8 cellular contexts compared by ENCODE assay signal in genomic region chr16:89324056-89325010, GRCh38.
DNase-seq lines count a peak whose midpoint lies in the region; ATAC-seq and TF ChIP-seq lines count a peak whose summit lies in the region.

No MANE protein-coding gene starts in this region.

- no peak for TF ChIP-seq CTCF in mammary epithelial cell (conservative IDR thresholded peaks at IDR 0.05 in 1 of 2, IDR thresholded peaks at IDR 0.05 in 1 of 2; ENCODE audit: extremely low read depth in 1 of 2, insufficient read depth in 1 of 2, low read depth in 1 of 2, low read length in 2 of 2)

- peaks cover 73% of the 10 kb centered on the region for H3K4me1 ChIP-seq in mammary epithelial cell (ENCODE audit: insufficient read depth, low read length)

- no peak overlapping the region for H3K9ac ChIP-seq in mammary epithelial cell (ENCODE audit: insufficient read depth, low read length)

- peak in 1 of 10 donors; percentile 16 for DNase-seq in naive thymus-derived CD8-positive, alpha-beta T cell
- no peak for DNase-seq in HPDE6-E6E7 (ENCODE audit: extremely low spot score)
- no peak for DNase-seq in NCI-H2081 treated with DMSO at 0.1 percent for 48 hours (lab: John Stamatoyannopoulos, UW)
- no peak for DNase-seq in mesenteric fat pad (ENCODE audit: low spot score)
- no peak for DNase-seq in mammary epithelial cell

- no peak overlapping the region for H3K27ac ChIP-seq in mammary epithelial cell (ENCODE audit: insufficient read depth, low read depth, low read length)

- intact Hi-C loops in mammary epithelial cell (cut with micrococcal nuclease): no loop called here

- peak overlapping the region; percentile 63 for H3K4me3 Mint-ChIP-seq in activated naive CD8-positive, alpha-beta T cell
- peak overlapping the region; percentile 5 to 63 (median 40) for H3K4me3 Mint-ChIP-seq in naive thymus-derived CD8-positive, alpha-beta T cell

- in situ Hi-C loops in mammary epithelial cell (cut with MboI; ENCODE audit: low sequenced_read_pairs in 2 of 2): no loop called here

- H3K27me3 ChIP-seq in mammary epithelial cell (ENCODE audit: insufficient read depth, low read length): no peaks in the 10 kb centered on the region

- H2AFZ ChIP-seq in mammary epithelial cell (ENCODE audit: low read depth, low read length): no peak overlapping the region

- CTCF ChIA-PET in mammary epithelial cell (lab: Charles Lee; ENCODE audit: low non-redundant PET): no interaction called here

- WGBS in mammary epithelial cell (ENCODE audit: low coverage, missing lambda C conversion rate): 95% methylated on average over 22 of the region's 32 CpGs

- no peaks in the 10 kb centered on the region for H3K27me3 Mint-ChIP-seq in activated naive CD8-positive, alpha-beta T cell
- no peaks in the 10 kb centered on the region for H3K27me3 Mint-ChIP-seq in naive thymus-derived CD8-positive, alpha-beta T cell

- H3K36me3 ChIP-seq in mammary epithelial cell (ENCODE audit: insufficient read depth, low read length): peaks cover 2% of the 10 kb centered on the region

- POLR2A ChIA-PET in naive thymus-derived CD8-positive, alpha-beta T cell (lab: Charles Lee): interaction anchor here (1.6 kb wide), 1 partner anchor 9 kb away, joined by 7 read pairs; no protein-coding TSS in a partner anchor

- peaks cover 100% of the 10 kb centered on the region for H3K79me2 ChIP-seq in mammary epithelial cell (ENCODE audit: insufficient read depth, low read length)

- peaks cover 87% of the 10 kb centered on the region for H3K4me1 Mint-ChIP-seq in activated naive CD8-positive, alpha-beta T cell (ENCODE audit: low read depth)
- peaks cover 45 to 92% (median 91%) of the 10 kb centered on the region in 4 donors for H3K4me1 Mint-ChIP-seq in naive thymus-derived CD8-positive, alpha-beta T cell

- ATAC-seq in GM18498 (IDR thresholded peaks at IDR 0.05; ENCODE audit: unreplicated experiment) (peak; percentile 57), HG03342 (IDR thresholded peaks at IDR 0.05; ENCODE audit: unreplicated experiment) (peak; percentile 41)
- no peak for ATAC-seq in naive thymus-derived CD8-positive, alpha-beta T cell

- dilution Hi-C loops in mammary epithelial cell (cut with HindIII; ENCODE audit: low sequenced_read_pairs): no loop called here

- no peaks in the 10 kb centered on the region for H3K9me3 ChIP-seq in mammary epithelial cell (replicated peaks; ENCODE audit: insufficient read depth, low read length)

- no TSS peak for BruUV-seq in mammary epithelial cell (replicated peaks; lab: Mats Ljungman, UMichigan)

- H4K20me1 ChIP-seq in mammary epithelial cell (ENCODE audit: insufficient read depth, low read length): no peaks in the 10 kb centered on the region

- H3K9me3 Mint-ChIP-seq in activated naive CD8-positive, alpha-beta T cell (ENCODE audit: low read depth): no peaks in the 10 kb centered on the region
- no peaks in the 10 kb centered on the region for H3K9me3 Mint-ChIP-seq in naive thymus-derived CD8-positive, alpha-beta T cell

- H3K4me3 ChIP-seq in mammary epithelial cell (replicated peaks in 1 of 3; ENCODE audit: insufficient read depth in 1 of 3, low read depth in 2 of 3, low read length in 3 of 3): no peak overlapping the region

- H3K4me2 ChIP-seq in mammary epithelial cell (ENCODE audit: insufficient read depth, low read depth, low read length): no peak overlapping the region

- H3K27ac Mint-ChIP-seq in activated naive CD8-positive, alpha-beta T cell: peak overlapping the region; percentile 94
- H3K27ac Mint-ChIP-seq in naive thymus-derived CD8-positive, alpha-beta T cell: peak overlapping the region; percentile 15 to 87 (median 70)

- peaks cover 3% of the 10 kb centered on the region for H3K36me3 Mint-ChIP-seq in activated naive CD8-positive, alpha-beta T cell
- peaks cover 0 to 20% (median 0%) of the 10 kb centered on the region in 3 donors for H3K36me3 Mint-ChIP-seq in naive thymus-derived CD8-positive, alpha-beta T cell

Comparison
In these comparisons a context has a peak if more than half of its experiments do, and no peak if none do; other contexts are left out.
1. ATAC-seq: peak in GM18498 (single experiment) and HG03342 (single experiment); none in naive thymus-derived CD8-positive, alpha-beta T cell (0 of 2).